ENCODE assay signal across 8 cellular contexts in the genomic region with DNA sequence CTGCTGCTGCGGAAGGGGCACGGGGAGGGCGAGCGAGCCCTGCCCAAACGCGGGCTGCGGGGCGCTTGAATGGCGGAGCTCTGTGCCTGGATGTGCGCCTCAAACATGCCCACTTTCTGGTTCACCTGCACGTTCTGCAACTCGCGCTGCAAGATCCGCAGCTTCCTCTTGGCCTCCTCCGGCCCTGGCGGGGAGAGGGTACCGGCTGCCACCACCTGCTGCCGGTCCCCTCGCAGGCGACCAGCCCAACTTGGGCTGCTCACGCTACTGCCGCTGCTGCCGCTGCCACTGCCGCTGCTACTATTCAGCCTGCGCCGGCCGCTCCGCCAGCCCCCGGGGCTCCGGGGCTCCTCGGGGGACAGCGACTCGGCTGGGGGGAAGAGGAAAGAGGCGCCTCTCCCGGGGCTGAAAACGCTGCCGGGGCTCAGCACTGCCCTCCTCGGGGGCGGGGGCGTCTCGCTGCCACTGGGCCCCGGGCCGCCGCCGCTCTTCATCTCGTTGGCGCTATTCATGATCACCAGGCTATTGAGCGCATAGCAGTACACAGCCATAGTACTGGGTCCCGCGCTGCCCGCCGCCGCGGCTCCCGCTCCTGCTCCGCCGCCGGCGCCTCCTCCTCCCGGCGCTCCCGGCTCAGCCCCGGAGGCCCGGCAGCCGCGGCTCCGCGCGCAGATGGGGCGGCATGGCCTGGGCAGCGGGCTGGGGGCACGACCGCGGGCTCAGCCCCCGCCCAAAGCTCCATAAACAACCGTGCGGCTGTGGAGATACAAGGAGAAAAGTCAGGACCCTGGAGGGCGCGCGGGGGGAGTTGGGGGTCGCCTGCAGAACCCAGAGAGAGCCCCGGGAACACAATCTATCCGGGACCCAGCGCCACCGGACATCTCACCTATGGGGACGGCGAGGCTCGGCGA. TPM values are rescaled to one million over a fixed set of nuclear protein-coding genes. Genes with fewer than 3 reads are reported as not detected.
DNase-seq lines count a peak whose midpoint lies in the region; ATAC-seq and TF ChIP-seq lines count a peak whose summit lies in the region.

No MANE protein-coding gene starts in this region.

- peaks cover 43% of the 10 kb centered on the region for H3K27me3 Mint-ChIP-seq in H9 (ENCODE audit: low read depth)

- H3K9me3 Mint-ChIP-seq in H9, result peaks cover 0 to 1% of the 10 kb centered on the region in 2 experiments; a peak in 2 of 5 replicates

- H3K18ac ChIP-seq in H9 (ENCODE audit: insufficient read length, low read depth, low read length), result no peak overlapping the region

- no peak overlapping the region for H3K4ac ChIP-seq in H9 (ENCODE audit: low read depth, low read length)

- no peak overlapping the region for H3K56ac ChIP-seq in H9 (ENCODE audit: insufficient read length, low read depth, low read length)

- DNase-seq in GM12864 (ENCODE audit: low read depth) (no peak), H9 (peak; percentile 63), NCI-H748 treated with DMSO at 0.1 percent for 48 hours (lab: John Stamatoyannopoulos, UW) (peak; percentile 8), Right ventricle myocardium inferior (ENCODE audit: missing footprints) (peak; percentile 72), nucleus accumbens (lab: John Stamatoyannopoulos, UW) (peak in 48 of 56 donors; percentile 19 to 80 (median 61)), NCI-H1436 treated with DMSO at 0.1 percent for 48 hours (lab: John Stamatoyannopoulos, UW) (no peak), HuH-7.5 (ENCODE audit: low spot score) (no peak)
- DNase-seq in activated naive CD4-positive, alpha-beta T cell treated with anti-CD3 and anti-CD28 coated beads, Interleukin-2, amount 50 U/mL, for 16 hours, result peak; percentile 61

- H2BK5ac ChIP-seq in H9 (ENCODE audit: insufficient read length, low read length), result no peak overlapping the region

- no peak overlapping the region for H3T11ph ChIP-seq in H9 (ENCODE audit: low read length)

- H4K8ac ChIP-seq in H9 (replicated peaks; ENCODE audit: insufficient read length, low read depth, low read length), result no peak overlapping the region

- peak; percentile 56 for ATAC-seq in Right ventricle myocardium inferior

- H4K20me1 ChIP-seq in H9 (ENCODE audit: control insufficient read depth, insufficient read depth, insufficient read length), result no peaks in the 10 kb centered on the region

- H3K27ac ChIP-seq in H9 (ENCODE audit: insufficient read length, low read depth, low read length), result no peak overlapping the region

- H2AFZ ChIP-seq in H9 (ENCODE audit: low read length), result no peak overlapping the region

- no CpG with 5 or more reads among the region's 89 CpGs for WGBS in H9 (ENCODE audit: extremely low coverage, insufficient read length, low lambda C conversion rate)

- H3K23ac ChIP-seq in H9 (ENCODE audit: insufficient read length, low read depth, low read length), result no peak overlapping the region

- H2AK5ac ChIP-seq in H9 (ENCODE audit: insufficient read length, low read length), result no peak overlapping the region

- H3K23me2 ChIP-seq in H9 (ENCODE audit: insufficient read length, low read depth, low read length, poor library complexity, severe bottlenecking), result peaks cover 25% of the 10 kb centered on the region

- no peak overlapping the region for H4K5ac ChIP-seq in H9 (ENCODE audit: insufficient read length, low read depth, low read length)

- H3K79me2 ChIP-seq in H9 (ENCODE audit: insufficient read depth, low read length), result no peaks in the 10 kb centered on the region

- H3K79me1 ChIP-seq in H9 (ENCODE audit: insufficient read depth, low read depth, low read length, poor library complexity, severe bottlenecking), result no peaks in the 10 kb centered on the region

- no peak overlapping the region for H4K91ac ChIP-seq in H9 (ENCODE audit: insufficient read length, low read depth, low read length)

- H3K4me3 Mint-ChIP-seq in H9, result peak overlapping the region; percentile 70 to 86; a peak in 4 of 5 replicates

- peaks cover 0 to 2% (median 0%) of the 10 kb centered on the region in 3 experiments; a peak in 1 of 7 replicates for H3K36me3 Mint-ChIP-seq in H9 (ENCODE audit: insufficient read depth in 1 of 3, low read depth in 3 of 3)

- no peak overlapping the region; the same call in 1 of the 2 replicates for H3K14ac ChIP-seq in H9 (ENCODE audit: insufficient read depth, low read length)

- H2BK15ac ChIP-seq in H9 (ENCODE audit: low read depth, low read length), result no peak overlapping the region

- no peak overlapping the region for H3K9ac ChIP-seq in H9 (ENCODE audit: extremely low read depth, insufficient read length, low read length)

- intact Hi-C loops in Right ventricle myocardium inferior (cut with DNase I), result loop anchor here (5.0 kb wide), 2 partner anchors 75 to 105 kb away; no protein-coding TSS in a partner anchor

- H3K9me3 ChIP-seq in H9 (ENCODE audit: control insufficient read depth, low read depth, low read length), result no peaks in the 10 kb centered on the region

- no peak overlapping the region for H2BK120ac ChIP-seq in H9 (ENCODE audit: low read depth, low read length, poor library complexity, severe bottlenecking)

- H3K27ac Mint-ChIP-seq in H9, result no peak overlapping the region; a peak in 1 of 7 replicates

- peak overlapping the region; percentile 91 for H3K4me3 ChIP-seq in GM12864 (ENCODE audit: low read depth, low read length)

- TF ChIP-seq CTCF in GM12864 (IDR thresholded peaks at IDR 0.05; ENCODE audit: low read depth, low read length, missing control alignments), result no peak
- peak; percentile 25; the same call in 1 of the 3 replicates for TF ChIP-seq CTCF in H9 (conservative IDR thresholded peaks at IDR 0.05)

- peaks cover 11% of the 10 kb centered on the region; the same call in 1 of the 2 replicates for H3K27me3 ChIP-seq in H9 (ENCODE audit: insufficient read depth, low read length)

- peak overlapping the region; percentile 84 for H3K4me2 ChIP-seq in H9 (ENCODE audit: insufficient read depth, insufficient read length, low read length)

- H3K4me1 Mint-ChIP-seq in H9, result peaks cover 16 to 19% of the 10 kb centered on the region in 2 experiments

- H3K4me1 ChIP-seq in H9 (ENCODE audit: insufficient read depth, low read length), result no peaks in the 10 kb centered on the region

- H2BK20ac ChIP-seq in H9 (ENCODE audit: low read depth, low read length, poor library complexity, severe bottlenecking), result no peak overlapping the region

- H2BK12ac ChIP-seq in H9 (ENCODE audit: insufficient read length, low read depth, low read length), result no peak overlapping the region

RNA-seq across cellular contexts. Expression of a gene that starts 1.9 kb away (rescaled TPM):
- total RNA-seq in H9 (2021), result 3.8 and 4.0 TPM in 2 replicates
- total RNA-seq in Right ventricle myocardium inferior, result 24.8 TPM

Comparison
In these comparisons a context has a peak if more than half of its experiments do, and no peak if none do; other contexts are left out.
1. DNase-seq: peak in H9 (single experiment), NCI-H748 treated with DMSO at 0.1 percent for 48 hours (single experiment), activated naive CD4-positive, alpha-beta T cell treated with anti-CD3 and anti-CD28 coated beads, Interleukin-2, amount 50 U/mL, for 16 hours (single experiment), Right ventricle myocardium inferior (single experiment) and nucleus accumbens (48 of 56); none in GM12864 (single experiment), NCI-H1436 treated with DMSO at 0.1 percent for 48 hours (single experiment) and HuH-7.5 (single experiment).